9 cellular contexts compared by ENCODE assay signal in genomic region chr2:148674063-148675020, GRCh38. TPM values are rescaled to one million over a fixed set of nuclear protein-coding genes. Genes with fewer than 3 reads are reported as not detected.
DNase-seq lines count a peak whose midpoint lies in the region; ATAC-seq, FAIRE-seq and TF ChIP-seq lines count a peak whose summit lies in the region.
"Had no signal": no experiment of that assay in that cellular context is flagged by ENCODE, and none has a peak within 500 bp of the region (broad histone marks: within the 10 kb centered on the region; RNA-seq: fewer than 3 reads in every experiment).

No MANE protein-coding gene starts in this region.

- DNase-seq in AG10803 (ENCODE audit: low read depth), result no peak
- no peak for DNase-seq in GM12891 (ENCODE audit: insufficient read length, low spot score)
- DNase-seq in NAMALWA (ENCODE audit: low spot score), result peak; percentile 73
- peak; percentile 39 for DNase-seq in kidney tubule cell (ENCODE audit: low spot score)
- no peak for DNase-seq in medulla oblongata (ENCODE audit: extremely low spot score)
- DNase-seq in ureter (ENCODE audit: low spot score), result no peak
- no peak for DNase-seq in SHP77 (lab: John Stamatoyannopoulos, UW)

- peak overlapping the region; percentile 3 for H3K4me3 Mint-ChIP-seq in activated T-helper 17 cell treated with anti-CD3 and anti-CD28 coated beads, Interleukin-2, amount 50 U/mL, for 72 hours

- no peak for TF ChIP-seq POLR2A in GM12891 (IDR thresholded peaks at IDR 0.05; ENCODE audit: low read depth, low read length)

- TF ChIP-seq CTCF in AG10803 (conservative IDR thresholded peaks at IDR 0.05; ENCODE audit: low read length), result peak; percentile 42

- no peaks in the 10 kb centered on the region for H3K36me3 Mint-ChIP-seq in activated T-helper 17 cell treated with anti-CD3 and anti-CD28 coated beads, Interleukin-2, amount 50 U/mL, for 72 hours (ENCODE audit: low read depth)

- no peak overlapping the region for H3K4me3 ChIP-seq in AG10803 (ENCODE audit: low read length)

- ATAC-seq in activated T-helper 17 cell treated with anti-CD3 and anti-CD28 coated beads, Interleukin-2, amount 50 U/mL, for 72 hours (replicated peaks), result peak; percentile 64

- H3K4me1 Mint-ChIP-seq in activated T-helper 17 cell treated with anti-CD3 and anti-CD28 coated beads, Interleukin-2, amount 50 U/mL, for 72 hours, result peaks cover 44% of the 10 kb centered on the region

- H3K9me3 Mint-ChIP-seq in activated T-helper 17 cell treated with anti-CD3 and anti-CD28 coated beads, Interleukin-2, amount 50 U/mL, for 72 hours, result no peaks in the 10 kb centered on the region

- H3K27ac Mint-ChIP-seq in activated T-helper 17 cell treated with anti-CD3 and anti-CD28 coated beads, Interleukin-2, amount 50 U/mL, for 72 hours, result no peak overlapping the region

- peak; percentile 35 for FAIRE-seq in GM12891 (lab: Jason Lieb, UNC)
- FAIRE-seq: islet of Langerhans had no signal

- no peaks in the 10 kb centered on the region for H3K27me3 Mint-ChIP-seq in activated T-helper 17 cell treated with anti-CD3 and anti-CD28 coated beads, Interleukin-2, amount 50 U/mL, for 72 hours

TF ChIP-seq in GM12891, 5 proteins besides CTCF, POLR2A, EP300 and RAD21:
- TF ChIP-seq SPI1 (IDR thresholded peaks at IDR 0.05; ENCODE audit: low read depth, low read length) (no peak), PAX5 (IDR thresholded peaks at IDR 0.05; ENCODE audit: insufficient read depth, low read length, severe bottlenecking) (no peak), POLR2AphosphoS5 (IDR thresholded peaks at IDR 0.05; ENCODE audit: low read depth, low read length) (no peak), POU2F2 (IDR thresholded peaks at IDR 0.05; ENCODE audit: low read depth, low read length) (no peak), TAF1 (IDR thresholded peaks at IDR 0.05; ENCODE audit: low read depth, low read length) (no peak)

RNA-seq across cellular contexts. Expression of gene EPC2, which starts 29.8 kb away (rescaled TPM):
- polyA plus RNA-seq in GM12891 (2012; ENCODE audit: low read depth, missing spikeins), result 7.5 TPM
- 10 to 100 TPM; 22.5 to 25.7 TPM for total RNA-seq in activated T-helper 17 cell treated with anti-CD3 and anti-CD28 coated beads, Interleukin-2, amount 50 U/mL, for 72 hours
- total RNA-seq in ureter, result 51.2 TPM

Comparison
In these comparisons a context has a peak if more than half of its experiments do, and no peak if none do; other contexts are left out.
1. DNase-seq: peak in NAMALWA (single experiment) and kidney tubule cell (single experiment); none in AG10803 (single experiment), GM12891 (single experiment), medulla oblongata (single experiment), ureter (single experiment) and SHP77 (0 of 2).